Comparison of ENCODE assay signal across 8 cellular contexts in genomic region chr10:113853577-113854018, GRCh38. TPM values are rescaled to one million over a fixed set of nuclear protein-coding genes. Genes with fewer than 3 reads are reported as not detected.
DNase-seq lines count a peak whose midpoint lies in the region; ATAC-seq and TF ChIP-seq lines count a peak whose summit lies in the region.

No MANE protein-coding gene starts in this region.

- H3K4me3 ChIP-seq in GM23248 = peak overlapping the region; percentile 92
- H3K4me3 ChIP-seq in SK-N-MC = peak overlapping the region; percentile 85
- peak overlapping the region; percentile 86 for H3K4me3 ChIP-seq in fibroblast of the aortic adventitia (ENCODE audit: low read depth, low read length)
- peak overlapping the region; percentile 84 for H3K4me3 ChIP-seq in parathyroid adenoma (ENCODE audit: low read depth, low read length)

- no peaks in the 10 kb centered on the region for H3F3A ChIP-seq in GM23248 (ENCODE audit: insufficient read depth)

- TF ChIP-seq CTCF in fibroblast of the aortic adventitia (IDR thresholded peaks at IDR 0.05; ENCODE audit: insufficient read depth, low read length) (no peak), parathyroid adenoma (IDR thresholded peaks at IDR 0.05) (no peak)

- H3K9me2 ChIP-seq in GM23248 (ENCODE audit: insufficient read depth) = no peaks in the 10 kb centered on the region

- H3K79me2 ChIP-seq in GM23248 (ENCODE audit: insufficient read depth) (peaks cover 38% of the 10 kb centered on the region), parathyroid adenoma (peaks cover 16% of the 10 kb centered on the region)

- DNase-seq in GM23248 = peak; percentile 44
- no peak for DNase-seq in SK-N-MC (ENCODE audit: low read depth, low spot score)
- no peak for DNase-seq in fibroblast of the aortic adventitia (ENCODE audit: low read depth)
- DNase-seq in NCI-H187 (lab: John Stamatoyannopoulos, UW) = no peak
- no peak for DNase-seq in mucosa of gallbladder (ENCODE audit: low spot score)

- no peaks in the 10 kb centered on the region for H3K9me3 ChIP-seq in GM23248 (ENCODE audit: low read depth)
- no peaks in the 10 kb centered on the region for H3K9me3 ChIP-seq in SK-N-MC (ENCODE audit: low read depth, low read length)
- H3K9me3 ChIP-seq in parathyroid adenoma (ENCODE audit: control insufficient read depth, low read length) = no peaks in the 10 kb centered on the region

- ATAC-seq in HG03045 (IDR thresholded peaks at IDR 0.05; ENCODE audit: unreplicated experiment) = no peak
- ATAC-seq in HG02763 (IDR thresholded peaks at IDR 0.05; ENCODE audit: unreplicated experiment) = no peak

- H3K36me3 ChIP-seq in GM23248 (ENCODE audit: low read depth) (0 out of 2 replicates have a peak, but pooled peaks cover 1% of the 10 kb centered on the region), SK-N-MC (ENCODE audit: insufficient read depth, low read length) (peaks cover 2% of the 10 kb centered on the region), parathyroid adenoma (ENCODE audit: control insufficient read depth, insufficient read depth, low read length) (no peaks in the 10 kb centered on the region)

- peaks cover 27% of the 10 kb centered on the region for H3K4me1 ChIP-seq in GM23248 (ENCODE audit: insufficient read depth)
- peaks cover 12% of the 10 kb centered on the region for H3K4me1 ChIP-seq in parathyroid adenoma

- H3K27ac ChIP-seq in GM23248 = no peak overlapping the region; the same call in 1 of the 2 replicates
- peak overlapping the region; percentile 91; the same call in 1 of the 2 replicates for H3K27ac ChIP-seq in SK-N-MC
- H3K27ac ChIP-seq in parathyroid adenoma = peak overlapping the region; percentile 82

- no peaks in the 10 kb centered on the region for H3K27me3 ChIP-seq in GM23248 (replicated peaks; ENCODE audit: insufficient read depth)
- H3K27me3 ChIP-seq in parathyroid adenoma (ENCODE audit: control insufficient read depth, insufficient read depth, low read length) = no peaks in the 10 kb centered on the region

- in situ Hi-C loops in GM23248 (cut with MboI) = no loop called here

- H2AFZ ChIP-seq in GM23248 = peak overlapping the region; percentile 98
- peak overlapping the region; percentile 86 for H2AFZ ChIP-seq in parathyroid adenoma

- H3K9ac ChIP-seq in GM23248 (peak overlapping the region; percentile 93), SK-N-MC (ENCODE audit: insufficient read length) (peak overlapping the region; percentile 89), parathyroid adenoma (no peak overlapping the region)

- H3K4me2 ChIP-seq in GM23248 (ENCODE audit: unreplicated experiment) (peak overlapping the region; percentile 89), parathyroid adenoma (ENCODE audit: low read length) (peak overlapping the region; percentile 71)

- H4K20me1 ChIP-seq in GM23248 (ENCODE audit: insufficient read depth) = no peaks in the 10 kb centered on the region

- WGBS in GM23248 (ENCODE audit: low coverage in 1 of 2, low lambda C conversion rate in 2 of 2, missing lambda C conversion rate in 2 of 2), 2 experiments = 12 to 14% methylated on average over 10 of the region's 10 CpGs

RNA-seq across cellular contexts. Expression of gene DCLRE1A, which starts 0.3 kb away (rescaled TPM):
- 3.2 and 4.0 TPM in 2 replicates for total RNA-seq in GM23248 (2014; rRNA removed; shearing (Covaris generic))
- 2.5 and 2.6 TPM in 2 replicates for polyA plus RNA-seq in GM23248 (2016; fragmentation: Nextera tagmentation; extraction: Ambion mirVana)
- total RNA-seq in fibroblast of the aortic adventitia (ENCODE audit: low replicate concordance) (1.2 and 10.9 TPM in 2 replicates), mucosa of gallbladder (7.7 TPM)

RNA-seq across cellular contexts. Expression of gene NHLRC2, which starts 0.9 kb away (rescaled TPM):
- total RNA-seq in GM23248 (2014; rRNA removed; shearing (Covaris generic)) = 10.2 and 20.7 TPM in 2 replicates
- polyA plus RNA-seq in GM23248 (2016; fragmentation: Nextera tagmentation; extraction: Ambion mirVana) = 9.0 and 10.1 TPM in 2 replicates
- 7.0 and 26.3 TPM in 2 replicates for total RNA-seq in fibroblast of the aortic adventitia (ENCODE audit: low replicate concordance)
- total RNA-seq in mucosa of gallbladder = 39.7 TPM
